2 cellular contexts compared by ENCODE assay signal in genomic region chr6:8530775-8531435, GRCh38.
TF ChIP-seq lines count a peak whose summit lies in the region.

No MANE protein-coding gene starts in this region.

TF ChIP-seq in GM23338, 12 proteins besides CTCF, POLR2A, EP300 and RAD21 (continued from another document):
- no peak for TF ChIP-seq ZNF462 (CRISPR knock-in tag; IDR thresholded peaks at IDR 0.05)
TF ChIP-seq in GM23338: peak in this region for 0.

TF ChIP-seq in HepG2, 621 proteins besides CTCF, POLR2A, EP300 and RAD21 (continued from another document):
- TF ChIP-seq NPAS2 (CRISPR knock-in tag; IDR thresholded peaks at IDR 0.05; ENCODE audit: borderline replicate concordance): no peak
- no peak for TF ChIP-seq ZNF292 (CRISPR knock-in tag; IDR thresholded peaks at IDR 0.05; ENCODE audit: borderline replicate concordance, low read depth)
